17 cellular contexts compared by ENCODE assay signal in genomic region chr5:173246135-173246495, GRCh38. TPM values are rescaled to one million over a fixed set of nuclear protein-coding genes. Genes with fewer than 3 reads are reported as not detected.
A peak's percentile ranks its signal among the peaks of the same experiment; 100 is the strongest.
DNase-seq lines count a peak whose midpoint lies in the region; ATAC-seq and TF ChIP-seq lines count a peak whose summit lies in the region.
"Had no signal": no experiment of that assay in that cellular context is flagged by ENCODE, and none has a peak within 500 bp of the region (broad histone marks: within the 10 kb centered on the region; RNA-seq: fewer than 3 reads in every experiment).

No MANE protein-coding gene starts in this region.

- peaks cover 34% of the 10 kb centered on the region; the same call in 1 of the 2 replicates for H3F3A ChIP-seq in GM23338 (replicated peaks; ENCODE audit: low read depth)

- peaks cover 18% of the 10 kb centered on the region for H4K20me1 ChIP-seq in GM23338 (replicated peaks; ENCODE audit: insufficient read depth)

- no peaks in the 10 kb centered on the region for H3K9me2 ChIP-seq in GM23338 (ENCODE audit: insufficient read depth)

- H3K27me3 ChIP-seq in GM23338 (ENCODE audit: insufficient read depth) (peaks cover 100% of the 10 kb centered on the region), endodermal cell (ENCODE audit: control insufficient read depth, insufficient read depth, low read length, poor library complexity, severe bottlenecking) (peaks cover 100% of the 10 kb centered on the region)

- H3K27me3 Mint-ChIP-seq in GM23338 (ENCODE audit: insufficient read depth, low read depth, poor library complexity): peaks cover 90% of the 10 kb centered on the region
- H3K27me3 Mint-ChIP-seq in endodermal cell (ENCODE audit: insufficient read depth): peaks cover 99% of the 10 kb centered on the region

- H3K27ac ChIP-seq in GM23338 (ENCODE audit: low read depth) (no peak overlapping the region), endodermal cell (ENCODE audit: low read depth, low read length) (no peak overlapping the region), mesodermal cell (ENCODE audit: low read depth, low read length, severe bottlenecking) (peak overlapping the region; percentile 82)
- H3K27ac ChIP-seq: RWPE1 had no signal

- H3K36me3 Mint-ChIP-seq in GM23338 (ENCODE audit: low read depth) (no peaks in the 10 kb centered on the region), endodermal cell (ENCODE audit: low read depth) (no peaks in the 10 kb centered on the region)
- H3K36me3 Mint-ChIP-seq: CD8-positive, alpha-beta T cell had no signal

- peak; percentile 8 for ATAC-seq in GM23338
- ATAC-seq: CD8-positive, alpha-beta T cell had no signal

- no peaks in the 10 kb centered on the region for H3K79me2 ChIP-seq in GM23338 (replicated peaks; ENCODE audit: insufficient read depth)

- H3K4me2 ChIP-seq in GM23338: peak overlapping the region; percentile 77

- H3K9me3 ChIP-seq in ES-I3 (ENCODE audit: control insufficient read depth, insufficient read depth, low read length): no peaks in the 10 kb centered on the region
- no peaks in the 10 kb centered on the region for H3K9me3 ChIP-seq in endodermal cell (ENCODE audit: control insufficient read depth, low read length)
- H3K9me3 ChIP-seq in mesodermal cell (ENCODE audit: control insufficient read depth, low read length): no peaks in the 10 kb centered on the region

- peaks cover 13% of the 10 kb centered on the region for H3K4me1 ChIP-seq in ES-I3 (ENCODE audit: insufficient read depth, low read length)
- peaks cover 71% of the 10 kb centered on the region for H3K4me1 ChIP-seq in GM23338 (ENCODE audit: insufficient read depth)
- peaks cover 9% of the 10 kb centered on the region for H3K4me1 ChIP-seq in endodermal cell (ENCODE audit: control insufficient read depth, insufficient read depth, low read length)
- peaks cover 11% of the 10 kb centered on the region for H3K4me1 ChIP-seq in mesodermal cell (ENCODE audit: control insufficient read depth, insufficient read depth, low read length, poor library complexity, severe bottlenecking)

- H3K4me3 ChIP-seq in GM23338 (peak overlapping the region; percentile 50), endodermal cell (ENCODE audit: low read length) (no peak overlapping the region), mesodermal cell (ENCODE audit: extremely low read depth, insufficient read depth, low read length, poor library complexity, severe bottlenecking) (peak overlapping the region; percentile 20)

- H3K4me1 Mint-ChIP-seq in GM23338 (peaks cover 39% of the 10 kb centered on the region), endodermal cell (peaks cover 17% of the 10 kb centered on the region)

- H3K36me3 ChIP-seq in ES-I3 (ENCODE audit: insufficient read depth, low read length) (no peaks in the 10 kb centered on the region), GM23338 (ENCODE audit: insufficient read depth) (no peaks in the 10 kb centered on the region), endodermal cell (ENCODE audit: control insufficient read depth, insufficient read depth, low read length) (no peaks in the 10 kb centered on the region), mesodermal cell (ENCODE audit: control insufficient read depth, insufficient read depth, low read length) (no peaks in the 10 kb centered on the region)

- peak overlapping the region; percentile 60 for H3K4me3 Mint-ChIP-seq in GM23338
- H3K4me3 Mint-ChIP-seq in endodermal cell: peak overlapping the region; percentile 58
- H3K4me3 Mint-ChIP-seq: CD8-positive, alpha-beta T cell had no signal

- H3K9me3 Mint-ChIP-seq in GM23338: peaks cover 2% of the 10 kb centered on the region; the same call in 1 of the 3 replicates
- no peaks in the 10 kb centered on the region for H3K9me3 Mint-ChIP-seq in endodermal cell
- H3K9me3 Mint-ChIP-seq: CD8-positive, alpha-beta T cell had no signal

- no peak for TF ChIP-seq CTCF in GM23338 (conservative IDR thresholded peaks at IDR 0.05; ENCODE audit: low read depth in 2 of 2)
- no peak for TF ChIP-seq CTCF in endodermal cell (conservative IDR thresholded peaks at IDR 0.05)

- H3K27ac Mint-ChIP-seq in GM23338 (no peak overlapping the region), endodermal cell (no peak overlapping the region)
- H3K27ac Mint-ChIP-seq: CD8-positive, alpha-beta T cell had no signal

- peak; percentile 32 for DNase-seq in GM23338 (ENCODE audit: low spot score)
- peak; percentile 61 for DNase-seq in endodermal cell
- no peak for DNase-seq in NCI-H748 (lab: John Stamatoyannopoulos, UW; ENCODE audit: unreplicated experiment)
- DNase-seq in dedifferentiated amniotic fluid mesenchymal stem cell (ENCODE audit: extremely low spot score): no peak
- DNase-seq in KG1 (lab: John Stamatoyannopoulos, UW): no peak
- DNase-seq: CD8-positive, alpha-beta T cell; DND-41; GF-D8; NCI-H146; NCI-H2081 treated with DMSO at 0.1 percent for 48 hours; NCI-H2227 treated with DMSO at 0.1 percent for 48 hours had no signal

- WGBS in endodermal cell (ENCODE audit: insufficient coverage in 1 of 2, insufficient read length in 1 of 2), 2 experiments: 28 to 41% methylated on average over 17 of the region's 17 CpGs
- WGBS in mesodermal cell (ENCODE audit: insufficient coverage in 2 of 2), 2 experiments: 22 to 31% methylated on average over 12 to 16 of the region's 17 CpGs

- peak overlapping the region; percentile 41; the same call in 1 of the 2 replicates for H3K9ac ChIP-seq in ES-I3 (ENCODE audit: low read depth, low read length)
- no peak overlapping the region for H3K9ac ChIP-seq in endodermal cell (ENCODE audit: extremely low read depth, low read length, poor library complexity, severe bottlenecking)

- peak overlapping the region; percentile 63; the same call in 1 of the 2 replicates for H2AFZ ChIP-seq in GM23338

TF ChIP-seq in GM23338, 12 proteins besides CTCF, POLR2A, EP300 and RAD21:
- no peak for TF ChIP-seq ETS1 (IDR thresholded peaks at IDR 0.05)
- no peak for TF ChIP-seq ZNF331 (CRISPR knock-in tag; IDR thresholded peaks at IDR 0.05; ENCODE audit: low read depth)
TF ChIP-seq in GM23338: peak in this region for 0.

RNA-seq across cellular contexts. Expression of gene NKX2-5, which starts 11.1 kb away (rescaled TPM):
- 0.21 TPM in 1 of 2 replicates, not detected in the other for total RNA-seq in GM23338 (2014; rRNA removed; shearing (Covaris generic))
- 0.78 TPM in 1 of 2 replicates, not detected in the other for polyA plus RNA-seq in GM23338 (2016; fragmentation: Nextera tagmentation; extraction: Ambion mirVana)
- total RNA-seq in endodermal cell: under 1 TPM; 0.33 to 0.37 TPM
- polyA plus RNA-seq in endodermal cell (2013, experiment 1 of 2): 0.75 TPM
- 1.1 TPM for polyA plus RNA-seq in endodermal cell (2013, experiment 2 of 2)
- polyA plus RNA-seq in mesodermal cell (2013, experiment 1 of 2): 66.8 TPM
- polyA plus RNA-seq in mesodermal cell (2013, experiment 2 of 2): 61.6 TPM
- total RNA-seq: CD8-positive, alpha-beta T cell; LHCN-M2 had no signal
- polyA plus RNA-seq: AG04450, BJ had no signal

Comparison
In these comparisons a context has a peak if more than half of its experiments do, and no peak if none do; other contexts are left out.
1. DNase-seq: peak in GM23338 (single experiment) and endodermal cell (single experiment); none in NCI-H748 (single experiment), dedifferentiated amniotic fluid mesenchymal stem cell (single experiment) and KG1 (single experiment).